ENCODE assay signal across 9 cellular contexts in genomic region chr6:156977527-156978291, GRCh38.
A peak's percentile ranks its signal among the peaks of the same experiment; 100 is the strongest.
DNase-seq lines count a peak whose midpoint lies in the region; ATAC-seq, FAIRE-seq and TF ChIP-seq lines count a peak whose summit lies in the region.
"Had no signal": no experiment of that assay in that cellular context is flagged by ENCODE, and none has a peak within 500 bp of the region (broad histone marks: within the 10 kb centered on the region; RNA-seq: fewer than 3 reads in every experiment).

No MANE protein-coding gene starts in this region.

- H3K9me3 ChIP-seq in GM12878 (replicated peaks; ENCODE audit: control insufficient read depth, insufficient read depth, low read length) (no peaks in the 10 kb centered on the region; the same call in 1 of the 3 replicates), MM.1S (replicated peaks; ENCODE audit: insufficient read depth, low read length) (no peaks in the 10 kb centered on the region)

- in situ Hi-C loops in GM12878 (cut with MboI) = no loop called here

- BruUV-seq in GM12878 (replicated peaks; lab: Mats Ljungman, UMichigan) = no TSS peak

- no peak overlapping the region for H3K4me3 Mint-ChIP-seq in mesothelial cell of epicardium

- RAD21 ChIA-PET in GM12878 (lab: Charles Lee; ENCODE audit: unreplicated experiment) = interaction anchor here (1.2 to 1.9 kb wide), 2 partner anchors 10 to 45 kb away, joined by 5 to 6 read pairs; no protein-coding TSS in a partner anchor

- peaks cover 74% of the 10 kb centered on the region for H3K4me1 Mint-ChIP-seq in mesothelial cell of epicardium

- WGBS in GM12878 (ENCODE audit: insufficient coverage, insufficient replicate concordance, low lambda C conversion rate, missing lambda C conversion rate) = 98% methylated on average over 8 of the region's 8 CpGs

- no peaks in the 10 kb centered on the region for H3K27me3 ChIP-seq in GM12878 (replicated peaks in 1 of 2; ENCODE audit: control insufficient read depth in 2 of 2, insufficient read depth in 2 of 2, low read length in 1 of 2)
- no peaks in the 10 kb centered on the region for H3K27me3 ChIP-seq in MM.1S (replicated peaks; ENCODE audit: insufficient read depth, low read length)

- H3K79me2 ChIP-seq in GM12878 (ENCODE audit: control insufficient read depth, insufficient read depth, low read length) (peaks cover 89% of the 10 kb centered on the region), MM.1S (ENCODE audit: low read length) (peaks cover 88% of the 10 kb centered on the region)

- H4K20me1 ChIP-seq in GM12878 (ENCODE audit: control insufficient read depth, insufficient read depth) (no peaks in the 10 kb centered on the region; the same call in none of the 2 replicates), MM.1S (ENCODE audit: insufficient read depth, low read length) (no peaks in the 10 kb centered on the region)

- DNase-seq in LNCaP clone FGC (ENCODE audit: low read depth) (peak; percentile 84), GM12878 (ENCODE audit: low read depth, low spot score) (no peak), mesothelial cell of epicardium (ENCODE audit: low spot score in 2 of 2, unreplicated experiment in 2 of 2) (no peak), MM.1S (no peak), hepatic stellate cell (ENCODE audit: low spot score) (no peak)
- DNase-seq: islet precursor cell had no signal

- TF ChIP-seq RAD21 in GM12878 (IDR thresholded peaks at IDR 0.05; ENCODE audit: insufficient read depth, low read depth, low read length) = no peak

- no peaks in the 10 kb centered on the region for H3K9me3 Mint-ChIP-seq in mesothelial cell of epicardium

- H3K36me3 ChIP-seq in GM12878 (ENCODE audit: control insufficient read depth in 2 of 2, insufficient read depth in 2 of 2, low read length in 1 of 2) (0 out of 4 replicates have a peak, but pooled peaks cover 0 to 3% of the 10 kb centered on the region in 2 experiments), MM.1S (replicated peaks; ENCODE audit: insufficient read depth, low read length) (no peaks in the 10 kb centered on the region)

- TF ChIP-seq POLR2A in GM12878 (IDR thresholded peaks at IDR 0.05; ENCODE audit: low read depth, low read length) = no peak

- POLR2A ChIA-PET in GM12878 (lab: Charles Lee) = interaction anchor here (0.6 to 1.0 kb wide), 5 partner anchors 10 to 44 kb away, joined by 3 to 7 read pairs (median 4); no protein-coding TSS in a partner anchor

- no peak for TF ChIP-seq EP300 in GM12878 (IDR thresholded peaks at IDR 0.05; ENCODE audit: borderline replicate concordance in 1 of 2, control insufficient read depth in 1 of 2, low read depth in 2 of 2, low read length in 2 of 2)

- H3K9ac ChIP-seq in GM12878 (ENCODE audit: control insufficient read depth, insufficient read depth, low read length) (no peak overlapping the region), MM.1S (ENCODE audit: low read length) (no peak overlapping the region)

- peak overlapping the region; percentile 51 for H3K4me2 ChIP-seq in GM12878 (ENCODE audit: control insufficient read depth, insufficient read depth)
- H3K4me2 ChIP-seq in MM.1S (ENCODE audit: low read depth, low read length) = no peak overlapping the region

- H3K27ac ChIP-seq in C4-2B (peak overlapping the region; percentile 29; the same call in 1 of the 2 replicates), GM12878 (ENCODE audit: control insufficient read depth, insufficient read depth) (peak overlapping the region; percentile 40), MM.1S (ENCODE audit: low read length) (no peak overlapping the region)

- H3K9me2 ChIP-seq in MM.1S (replicated peaks; ENCODE audit: insufficient read depth, low read length) = no peaks in the 10 kb centered on the region

- SMC1A ChIA-PET in GM12878 (lab: Charles Lee; ENCODE audit: uncharacterized antibody, unreplicated experiment) = interaction anchor here (0.9 to 2.6 kb wide), 8 partner anchors 9 to 257 kb away, joined by 3 to 10 read pairs (median 4); no protein-coding TSS in a partner anchor

- ATAC-seq in GM12878 = no peak
- ATAC-seq in GM21515 (IDR thresholded peaks at IDR 0.05; ENCODE audit: unreplicated experiment) = no peak
- no peak for ATAC-seq in HG03097 (IDR thresholded peaks at IDR 0.05; ENCODE audit: low FRiP score, unreplicated experiment)

- peaks cover 47% of the 10 kb centered on the region for H3K4me1 ChIP-seq in GM12878 (ENCODE audit: control insufficient read depth, insufficient read depth, low read length)
- H3K4me1 ChIP-seq in MM.1S (ENCODE audit: low read length) = no peaks in the 10 kb centered on the region

- H3F3A ChIP-seq in MM.1S (ENCODE audit: insufficient read depth, low read length) = no peaks in the 10 kb centered on the region

- H3K36me3 Mint-ChIP-seq in mesothelial cell of epicardium = no peaks in the 10 kb centered on the region

- intact Hi-C loops in GM12878 (cut with micrococcal nuclease; ENCODE audit: unreplicated experiment) = loop anchor here (10.0 kb wide), 1 partner anchor 283 kb away; no protein-coding TSS in a partner anchor

- no peaks in the 10 kb centered on the region for H3K27me3 Mint-ChIP-seq in mesothelial cell of epicardium (ENCODE audit: low read depth)

- no peak for FAIRE-seq in GM12878 (lab: Jason Lieb, UNC)

- no peak overlapping the region for H3K4me3 ChIP-seq in LNCaP clone FGC (ENCODE audit: low read depth, low read length)
- H3K4me3 ChIP-seq in GM12878 = no peak overlapping the region; the same call in 1 of the 2 replicates
- H3K4me3 ChIP-seq in MM.1S (ENCODE audit: low read length) = no peak overlapping the region

- no peak for TF ChIP-seq CTCF in C4-2B (conservative IDR thresholded peaks at IDR 0.05)
- no peak for TF ChIP-seq CTCF in LNCaP clone FGC (IDR thresholded peaks at IDR 0.05; ENCODE audit: control insufficient read depth, extremely low read depth, insufficient read depth)
- no peak for TF ChIP-seq CTCF in GM12878 (IDR thresholded peaks at IDR 0.05 in 2 of 3, conservative IDR thresholded peaks at IDR 0.05 in 1 of 3; ENCODE audit: control insufficient read depth in 2 of 3, extremely low read depth in 1 of 3, insufficient read depth in 1 of 3, low read depth in 3 of 3, low read length in 3 of 3)
- no peak for TF ChIP-seq CTCF in mesothelial cell of epicardium (IDR thresholded peaks at IDR 0.05; ENCODE audit: unreplicated experiment)
- TF ChIP-seq CTCF in MM.1S (IDR thresholded peaks at IDR 0.05; ENCODE audit: low read length) = no peak

- H3K27ac Mint-ChIP-seq in mesothelial cell of epicardium = peak overlapping the region; percentile 13

- H2AFZ ChIP-seq in GM12878 (ENCODE audit: control insufficient read depth, low read depth, low read length) = no peak overlapping the region
- no peak overlapping the region for H2AFZ ChIP-seq in MM.1S (ENCODE audit: low read length)

- CTCF ChIA-PET in GM12878 (lab: Yijun Ruan, JAX) = interaction anchor here (0.7 to 2.2 kb wide), 5 partner anchors 8 to 42 kb away, joined by 3 to 7 read pairs (median 6); no protein-coding TSS in a partner anchor

TF ChIP-seq in GM12878, 131 proteins besides CTCF, POLR2A, EP300 and RAD21:
- TF ChIP-seq USF1 (IDR thresholded peaks at IDR 0.05; ENCODE audit: borderline replicate concordance, extremely low read length, insufficient read depth, low read depth, low read length) (no peak), BHLHE40 (IDR thresholded peaks at IDR 0.05; ENCODE audit: borderline replicate concordance in 1 of 2, low read depth in 2 of 2, low read length in 1 of 2) (peak; percentile 38 to 41; a peak in 2 of 4 replicates)
